ENCODE assay signal across 8 cellular contexts in genomic region chr1:151693057-151693651, GRCh38. TPM values are rescaled to one million over a fixed set of nuclear protein-coding genes. Genes with fewer than 3 reads are reported as not detected.
DNase-seq lines count a peak whose midpoint lies in the region; ATAC-seq and TF ChIP-seq lines count a peak whose summit lies in the region.

No MANE protein-coding gene starts in this region.

- ATAC-seq in left lobe of liver (peak; percentile 75), GM18867 (IDR thresholded peaks at IDR 0.05; ENCODE audit: unreplicated experiment) (no peak), GM18502 (IDR thresholded peaks at IDR 0.05; ENCODE audit: poor library complexity, unreplicated experiment) (no peak), HG03108 (IDR thresholded peaks at IDR 0.05; ENCODE audit: unreplicated experiment) (no peak)

- no peak overlapping the region for H3K4me3 ChIP-seq in GM12864 (ENCODE audit: low read depth, low read length)

- DNase-seq in GM12864 (ENCODE audit: low read depth): no peak
- peak; percentile 58 for DNase-seq in NCI-H1694 (lab: John Stamatoyannopoulos, UW)
- DNase-seq in astrocyte of the hippocampus (ENCODE audit: low read depth, low spot score): peak; percentile 60
- no peak for DNase-seq in left lobe of liver (ENCODE audit: low spot score)
- no peak for DNase-seq in stimulated activated CD4-positive, alpha-beta T cell treated with anti-CD3 and anti-CD28 coated beads, Interleukin-2, amount 100 ng/mL, for 24 hours

- TF ChIP-seq CTCF in GM12864 (IDR thresholded peaks at IDR 0.05; ENCODE audit: low read depth, low read length, missing control alignments): peak; percentile 60

RNA-seq across cellular contexts. Expression of gene CELF3, which starts 23.4 kb away (rescaled TPM):
- total RNA-seq in left lobe of liver: not detected

RNA-seq across cellular contexts. Expression of gene RIIAD1, which starts 28.2 kb away (rescaled TPM):
- not detected for total RNA-seq in left lobe of liver

Comparison
In these comparisons a context has a peak if more than half of its experiments do, and no peak if none do; other contexts are left out.
1. DNase-seq: peak in NCI-H1694 (single experiment) and astrocyte of the hippocampus (single experiment); none in GM12864 (single experiment), left lobe of liver (single experiment) and stimulated activated CD4-positive, alpha-beta T cell treated with anti-CD3 and anti-CD28 coated beads, Interleukin-2, amount 100 ng/mL, for 24 hours (0 of 2).